ENCODE assay signal across 16 cellular contexts in the genomic region with DNA sequence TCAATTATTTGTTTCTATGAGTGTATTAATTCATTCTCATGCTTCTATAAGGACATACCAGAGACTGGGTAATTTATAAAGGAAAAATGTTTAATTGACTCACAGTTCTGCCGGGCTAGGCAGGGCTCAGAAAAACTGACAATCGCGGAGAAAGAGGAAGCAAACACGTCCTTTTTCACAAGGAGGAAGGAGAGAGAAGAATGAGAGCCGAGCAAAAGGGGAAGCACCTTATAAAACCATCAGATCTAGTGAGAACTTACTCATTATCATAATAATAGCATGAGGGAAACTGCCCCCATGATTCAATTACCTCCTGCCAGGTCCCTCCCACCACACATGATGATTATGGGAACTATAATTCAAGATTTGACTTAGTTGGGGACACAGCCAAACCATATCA.
"Had no signal": no experiment of that assay in that cellular context is flagged by ENCODE, and none has a peak within 500 bp of the region (broad histone marks: within the 10 kb centered on the region; RNA-seq: fewer than 3 reads in every experiment).

No MANE protein-coding gene starts in this region.

- H3K9me3 ChIP-seq: adrenal gland, gastrocnemius medialis, psoas muscle had no signal

- H3K27ac ChIP-seq: adrenal gland, cardiac muscle cell, gastrocnemius medialis, psoas muscle, VCaP had no signal

- H3K27me3 Mint-ChIP-seq: activated CD4-positive, alpha-beta memory T cell treated with anti-CD3 and anti-CD28 coated beads for 36 hours; activated CD8-positive, alpha-beta memory T cell treated with anti-CD3 and anti-CD28 coated beads, Interleukin-2, amount 10 ng/mL, durations not matched to agents 7 days and 5 days; activated naive CD4-positive, alpha-beta T cell treated with anti-CD3 and anti-CD28 coated beads, Interleukin-2, amount 50 U/mL, for 24 hours had no signal

- H3K27ac Mint-ChIP-seq: activated CD4-positive, alpha-beta memory T cell treated with anti-CD3 and anti-CD28 coated beads for 36 hours; activated CD8-positive, alpha-beta memory T cell treated with anti-CD3 and anti-CD28 coated beads, Interleukin-2, amount 10 ng/mL, durations not matched to agents 7 days and 5 days; activated naive CD4-positive, alpha-beta T cell treated with anti-CD3 and anti-CD28 coated beads, Interleukin-2, amount 50 U/mL, for 24 hours; endodermal cell; T-helper 2 cell treated with Interferon-gamma antibody and Interleukin-4, amounts not matched to agents 5 μg/mL and 100 μg/mL, for 36 hours had no signal

- H3K4me3 ChIP-seq: adrenal gland, cardiac muscle cell, gastrocnemius medialis, psoas muscle had no signal

- H3K4me1 Mint-ChIP-seq: activated CD8-positive, alpha-beta memory T cell treated with anti-CD3 and anti-CD28 coated beads, Interleukin-2, amount 10 ng/mL, durations not matched to agents 7 days and 5 days; activated naive CD4-positive, alpha-beta T cell treated with anti-CD3 and anti-CD28 coated beads, Interleukin-2, amount 50 U/mL, for 24 hours; endodermal cell had no signal

- ATAC-seq: activated CD8-positive, alpha-beta memory T cell treated with anti-CD3 and anti-CD28 coated beads, Interleukin-2, amount 10 ng/mL, durations not matched to agents 7 days and 5 days; gastrocnemius medialis; left lobe of liver; psoas muscle; sciatic nerve had no signal

- H3K36me3 ChIP-seq: adrenal gland, cardiac muscle cell, gastrocnemius medialis had no signal

- H3K27me3 ChIP-seq: adrenal gland, cardiac muscle cell, gastrocnemius medialis had no signal

- H3K36me3 Mint-ChIP-seq: activated CD4-positive, alpha-beta memory T cell treated with anti-CD3 and anti-CD28 coated beads for 36 hours; activated CD8-positive, alpha-beta memory T cell treated with anti-CD3 and anti-CD28 coated beads, Interleukin-2, amount 10 ng/mL, durations not matched to agents 7 days and 5 days; activated naive CD4-positive, alpha-beta T cell treated with anti-CD3 and anti-CD28 coated beads, Interleukin-2, amount 50 U/mL, for 24 hours had no signal

- H3K4me3 Mint-ChIP-seq: activated CD4-positive, alpha-beta memory T cell treated with anti-CD3 and anti-CD28 coated beads for 36 hours; activated CD8-positive, alpha-beta memory T cell treated with anti-CD3 and anti-CD28 coated beads, Interleukin-2, amount 10 ng/mL, durations not matched to agents 7 days and 5 days; activated naive CD4-positive, alpha-beta T cell treated with anti-CD3 and anti-CD28 coated beads, Interleukin-2, amount 50 U/mL, for 24 hours; endodermal cell; T-helper 2 cell treated with Interferon-gamma antibody and Interleukin-4, amounts not matched to agents 5 μg/mL and 100 μg/mL, for 36 hours had no signal

- H3K4me1 ChIP-seq: adrenal gland, gastrocnemius medialis, psoas muscle had no signal

- DNase-seq: activated CD4-positive, alpha-beta memory T cell treated with anti-CD3 and anti-CD28 coated beads for 36 hours; activated CD8-positive, alpha-beta memory T cell treated with anti-CD3 and anti-CD28 coated beads, Interleukin-2, amount 10 ng/mL, durations not matched to agents 7 days and 5 days; activated T-cell treated with anti-CD3 and anti-CD28 coated beads, Interleukin-2, amount 50 U/mL, for 1 hour; adrenal gland; endodermal cell; erythroblast; gastrocnemius medialis; islet precursor cell; midbrain; psoas muscle had no signal
